ENCODE assay signal across 8 cellular contexts in the genomic region with DNA sequence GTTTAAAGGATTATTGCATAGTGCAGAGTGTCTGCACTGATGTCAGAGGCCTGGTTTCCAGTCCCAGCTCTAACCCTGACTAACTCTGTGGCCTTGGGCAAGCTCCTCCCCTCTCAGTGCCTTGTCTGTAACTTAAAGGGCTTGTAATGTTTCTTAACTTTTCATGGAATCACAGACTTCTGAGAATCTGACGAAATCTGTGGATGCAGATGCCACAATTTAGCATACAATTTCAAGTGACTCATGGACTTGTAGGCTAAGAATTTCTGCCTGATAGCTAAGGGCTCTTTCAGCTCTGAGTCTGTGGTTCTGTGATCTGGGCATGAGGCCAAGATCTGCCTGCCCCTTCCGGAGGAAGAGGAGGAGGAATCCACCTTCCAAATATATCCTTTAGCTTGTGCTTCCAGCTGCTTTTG.
DNase-seq lines count a peak whose midpoint lies in the region; ATAC-seq, FAIRE-seq and TF ChIP-seq lines count a peak whose summit lies in the region.

No MANE protein-coding gene starts in this region.

- no peaks in the 10 kb centered on the region for H3K79me2 ChIP-seq in Karpas-422 (ENCODE audit: low read length)

- FAIRE-seq in GM12892 (lab: Jason Lieb, UNC): no peak

- CTCF ChIA-PET in A673 (lab: Charles Lee): no interaction called here
- CTCF ChIA-PET in MCF 10A (lab: Yijun Ruan, JAX): interaction anchor here (0.5 to 2.1 kb wide), 6 partner anchors 11 to 435 kb away, joined by 3 to 9 read pairs (median 4); no protein-coding TSS in a partner anchor

- H3K9me3 Mint-ChIP-seq in MCF 10A (ENCODE audit: unreplicated experiment): peaks cover 13% of the 10 kb centered on the region

- BruUV-seq in A673 (replicated peaks; lab: Mats Ljungman, UMichigan) (no TSS peak), MCF 10A (replicated peaks; lab: Mats Ljungman, UMichigan) (no TSS peak)

- no peaks in the 10 kb centered on the region for H3K27me3 Mint-ChIP-seq in MCF 10A (ENCODE audit: insufficient read depth, unreplicated experiment)

- H4K20me1 ChIP-seq in Karpas-422 (ENCODE audit: insufficient read depth, low read depth, low read length): no peaks in the 10 kb centered on the region

- TF ChIP-seq POLR2A in thyroid gland (IDR thresholded peaks at IDR 0.05) (no peak), GM12892 (IDR thresholded peaks at IDR 0.05; ENCODE audit: low read depth, low read length) (no peak)

- no peak overlapping the region for H3K9ac ChIP-seq in Karpas-422 (ENCODE audit: low read length)

- no peak for ATAC-seq in HG03097 (IDR thresholded peaks at IDR 0.05; ENCODE audit: low FRiP score, unreplicated experiment)

- no peaks in the 10 kb centered on the region for H3K27me3 ChIP-seq in A673 (replicated peaks; ENCODE audit: insufficient read depth, low read depth, low read length, poor library complexity)
- H3K27me3 ChIP-seq in Karpas-422 (ENCODE audit: low read length): no peaks in the 10 kb centered on the region
- no peaks in the 10 kb centered on the region for H3K27me3 ChIP-seq in thyroid gland

- H3K9me3 ChIP-seq in A673 (ENCODE audit: low read depth, low read length, poor library complexity, severe bottlenecking): peaks cover 5% of the 10 kb centered on the region
- H3K9me3 ChIP-seq in Karpas-422 (ENCODE audit: low read length): no peaks in the 10 kb centered on the region
- no peaks in the 10 kb centered on the region for H3K9me3 ChIP-seq in thyroid gland

- intact Hi-C loops in A673 (cut with micrococcal nuclease; ENCODE audit: unreplicated experiment): no loop called here
- intact Hi-C loops in MCF 10A (cut with micrococcal nuclease): loop anchor here (2.0 kb wide), 1 partner anchor 226 kb away; no protein-coding TSS in a partner anchor
- intact Hi-C loops in thyroid gland (cut with DNase I): no loop called here

- peak overlapping the region; percentile 66; the same call in 1 of the 2 replicates for H2AFZ ChIP-seq in Karpas-422 (ENCODE audit: low read length)

- 0 to 6% methylated on average over 1 to 2 of the region's 2 CpGs for WGBS in thyroid gland, 2 donors

- H3K4me2 ChIP-seq in Karpas-422 (ENCODE audit: low read depth, low read length, poor library complexity, severe bottlenecking): no peak overlapping the region

- peak; percentile 27 for DNase-seq in A673 (ENCODE audit: low spot score)
- DNase-seq in Karpas-422: no peak
- DNase-seq in MCF 10A (ENCODE audit: unreplicated experiment): peak; percentile 92
- DNase-seq in left kidney (ENCODE audit: low read depth, low spot score): peak; percentile 57
- DNase-seq in thyroid gland: peak; percentile 65 to 76
- DNase-seq in GM12892 (ENCODE audit: insufficient read length): no peak
- DNase-seq in NCI-H146 (lab: John Stamatoyannopoulos, UW): no peak

- no peaks in the 10 kb centered on the region for H3K36me3 ChIP-seq in A673 (ENCODE audit: insufficient read depth, low read length, poor library complexity, severe bottlenecking)
- H3K36me3 ChIP-seq in Karpas-422 (ENCODE audit: insufficient read depth, low read length): no peaks in the 10 kb centered on the region
- no peaks in the 10 kb centered on the region for H3K36me3 ChIP-seq in thyroid gland

- no peak overlapping the region for H3K4me3 ChIP-seq in A673 (ENCODE audit: low read depth, low read length, poor library complexity, severe bottlenecking)
- no peak overlapping the region for H3K4me3 ChIP-seq in Karpas-422 (ENCODE audit: low read length)
- no peak overlapping the region for H3K4me3 ChIP-seq in thyroid gland (replicated peaks in 1 of 3)

- peak overlapping the region; percentile 36 for H3K4me3 Mint-ChIP-seq in MCF 10A (ENCODE audit: unreplicated experiment)

- TF ChIP-seq CTCF in A673 (conservative IDR thresholded peaks at IDR 0.05; ENCODE audit: low read depth, low read length): no peak
- no peak for TF ChIP-seq CTCF in MCF 10A (IDR thresholded peaks at IDR 0.05; ENCODE audit: unreplicated experiment)
- TF ChIP-seq CTCF in thyroid gland (IDR thresholded peaks at IDR 0.05): no peak

- H3K4me1 Mint-ChIP-seq in MCF 10A (ENCODE audit: insufficient read depth, unreplicated experiment): peaks cover 8% of the 10 kb centered on the region

- peak overlapping the region; percentile 88 for H3K27ac Mint-ChIP-seq in MCF 10A (ENCODE audit: low read depth, unreplicated experiment)

- H3K4me1 ChIP-seq in A673 (ENCODE audit: insufficient read depth, low read length, poor library complexity, severe bottlenecking) (no peaks in the 10 kb centered on the region), Karpas-422 (ENCODE audit: low read length) (peaks cover 8% of the 10 kb centered on the region), thyroid gland (no peaks in the 10 kb centered on the region)

- no peaks in the 10 kb centered on the region for H3K9me2 ChIP-seq in Karpas-422 (replicated peaks; ENCODE audit: insufficient read depth, low read length)

- H3K36me3 Mint-ChIP-seq in MCF 10A (ENCODE audit: insufficient read depth, unreplicated experiment): no peaks in the 10 kb centered on the region

- POLR2A ChIA-PET in A673 (lab: Charles Lee; ENCODE audit: low non-redundant PET): no interaction called here
- POLR2A ChIA-PET in MCF 10A (lab: Yijun Ruan, JAX): interaction anchor here (0.6 kb wide), 2 partner anchors 14 to 218 kb away, joined by 3 to 4 read pairs; no protein-coding TSS in a partner anchor

- H3K27ac ChIP-seq in A673 (ENCODE audit: low read depth, low read length, poor library complexity, severe bottlenecking) (no peak overlapping the region), Karpas-422 (ENCODE audit: low read length) (no peak overlapping the region), thyroid gland (peak overlapping the region in 2 of 3 donors; percentile 3 to 30)

Comparison
In these comparisons a context has a peak if more than half of its experiments do, and no peak if none do; other contexts are left out.
1. DNase-seq: peak in A673 (single experiment), MCF 10A (single experiment), left kidney (single experiment) and thyroid gland (2 of 2); none in Karpas-422 (single experiment), GM12892 (single experiment) and NCI-H146 (single experiment).
2. H3K27ac ChIP-seq: peak in thyroid gland (2 of 3); none in A673 (single experiment) and Karpas-422 (single experiment).